10 cellular contexts compared by ENCODE assay signal in the genomic region with DNA sequence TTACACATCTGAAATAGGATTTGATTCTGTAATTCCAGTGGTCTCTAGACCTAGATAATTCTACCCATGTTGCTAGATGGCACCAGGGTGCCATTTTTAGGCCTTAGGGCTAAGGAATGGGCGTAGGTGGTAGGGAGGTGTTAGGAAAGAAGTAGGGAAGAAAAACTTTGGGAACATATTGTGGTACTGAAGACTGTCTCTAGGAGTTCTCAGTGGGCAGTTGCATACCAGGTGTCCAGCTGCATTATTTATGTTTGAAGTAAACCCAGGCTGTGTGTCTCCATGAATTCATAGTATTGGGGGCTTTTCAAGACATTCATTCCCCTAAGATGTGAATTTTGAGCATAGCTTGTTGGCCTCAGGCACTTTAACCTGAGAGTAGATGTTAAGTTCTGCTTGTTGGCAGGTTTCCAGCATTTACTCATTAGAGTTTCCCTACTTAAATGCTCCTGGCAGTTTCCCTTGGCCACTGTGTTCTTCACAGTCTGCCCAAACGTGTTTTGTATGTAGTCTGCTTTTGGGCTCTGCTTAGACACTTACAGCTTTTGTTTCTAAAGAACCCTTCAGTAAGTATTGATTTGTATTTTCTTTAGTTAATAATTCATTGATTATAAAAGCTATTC. TPM values are rescaled to one million over a fixed set of nuclear protein-coding genes. Genes with fewer than 3 reads are reported as not detected.
DNase-seq lines count a peak whose midpoint lies in the region; ATAC-seq and TF ChIP-seq lines count a peak whose summit lies in the region.
"Had no signal": no experiment of that assay in that cellular context is flagged by ENCODE, and none has a peak within 500 bp of the region (broad histone marks: within the 10 kb centered on the region; RNA-seq: fewer than 3 reads in every experiment).

No MANE protein-coding gene starts in this region.

- H3K27ac ChIP-seq in osteoblast (ENCODE audit: low read depth, low read length): no peak overlapping the region

- BruUV-seq in Calu3 (replicated peaks; lab: Mats Ljungman, UMichigan): no TSS peak

- H3K9me3 Mint-ChIP-seq in Calu3 (ENCODE audit: low read depth, unreplicated experiment): no peaks in the 10 kb centered on the region
- no peaks in the 10 kb centered on the region for H3K9me3 Mint-ChIP-seq in activated T-cell treated with anti-CD3 and anti-CD28 coated beads, Interleukin-2, amount 50 U/mL, for 24 hours
- H3K9me3 Mint-ChIP-seq: T-helper 1 cell treated with Interleukin-12 subunit alpha and Interleukin-12 subunit beta and Interleukin-4 antibody, amounts not matched to agents 30 μg/mL and 1 μg/mL, for 36 hours had no signal

- H3K27me3 Mint-ChIP-seq in Calu3 (ENCODE audit: unreplicated experiment): no peaks in the 10 kb centered on the region
- H3K27me3 Mint-ChIP-seq in activated T-cell treated with anti-CD3 and anti-CD28 coated beads, Interleukin-2, amount 50 U/mL, for 24 hours: no peaks in the 10 kb centered on the region

- no peak overlapping the region for H3K4me2 ChIP-seq in osteoblast (ENCODE audit: insufficient read depth, low read length)

- peaks cover 16% of the 10 kb centered on the region for H3K4me1 ChIP-seq in osteoblast (ENCODE audit: insufficient read depth, low read length)

- no peak overlapping the region for H3K4me3 Mint-ChIP-seq in Calu3 (ENCODE audit: low read depth, unreplicated experiment)
- H3K4me3 Mint-ChIP-seq in activated T-cell treated with anti-CD3 and anti-CD28 coated beads, Interleukin-2, amount 50 U/mL, for 24 hours: no peak overlapping the region
- H3K4me3 Mint-ChIP-seq: T-helper 1 cell treated with Interleukin-12 subunit alpha and Interleukin-12 subunit beta and Interleukin-4 antibody, amounts not matched to agents 30 μg/mL and 1 μg/mL, for 36 hours had no signal

- peaks cover 3% of the 10 kb centered on the region for H3K36me3 ChIP-seq in osteoblast (ENCODE audit: insufficient read depth, low read length)

- CTCF ChIA-PET in Calu3 (lab: Charles Lee): interaction anchor here (0.5 to 1.6 kb wide), 5 partner anchors 13 to 197 kb away, joined by 3 to 5 read pairs (median 4); no protein-coding TSS in a partner anchor

- no peak overlapping the region for H3K27ac Mint-ChIP-seq in Calu3 (ENCODE audit: unreplicated experiment)
- no peak overlapping the region for H3K27ac Mint-ChIP-seq in activated T-cell treated with anti-CD3 and anti-CD28 coated beads, Interleukin-2, amount 50 U/mL, for 24 hours
- H3K27ac Mint-ChIP-seq: T-helper 1 cell treated with Interleukin-12 subunit alpha and Interleukin-12 subunit beta and Interleukin-4 antibody, amounts not matched to agents 30 μg/mL and 1 μg/mL, for 36 hours had no signal

- H3K4me3 ChIP-seq in astrocyte of the cerebellum (ENCODE audit: low read depth, low read length) (no peak overlapping the region), osteoblast (ENCODE audit: insufficient read depth, low read length) (no peak overlapping the region)

- no peak for ATAC-seq in stimulated activated naive CD8-positive, alpha-beta T cell treated with anti-CD3 and anti-CD28 coated beads, Interleukin-15, Interleukin-2, amounts not matched to agents 100 U/mL and 50 U/mL, for 24 hours

- intact Hi-C loops in Calu3 (cut with micrococcal nuclease; ENCODE audit: unreplicated experiment): loop anchor here (5.0 kb wide), 1 partner anchor 81 kb away; the partner anchor contains the start of gene FRS2

- TF ChIP-seq CTCF in Calu3 (IDR thresholded peaks at IDR 0.05; ENCODE audit: unreplicated experiment): no peak
- no peak for TF ChIP-seq CTCF in astrocyte of the cerebellum (IDR thresholded peaks at IDR 0.05; ENCODE audit: low read depth, low read length, missing control alignments)
- TF ChIP-seq CTCF in osteoblast (IDR thresholded peaks at IDR 0.05; ENCODE audit: extremely low read depth, low read depth, low read length): no peak

- in situ Hi-C loops in astrocyte of the cerebellum (cut with HindIII; ENCODE audit: low sequenced_read_pairs): no loop called here

- H3K4me1 Mint-ChIP-seq in Calu3 (ENCODE audit: low read depth, unreplicated experiment): peaks cover 9% of the 10 kb centered on the region
- peaks cover 2% of the 10 kb centered on the region for H3K4me1 Mint-ChIP-seq in activated T-cell treated with anti-CD3 and anti-CD28 coated beads, Interleukin-2, amount 50 U/mL, for 24 hours (ENCODE audit: low read depth)

- H3K79me2 ChIP-seq in osteoblast (ENCODE audit: insufficient read depth, low read length): peaks cover 35% of the 10 kb centered on the region

- no peaks in the 10 kb centered on the region for H4K20me1 ChIP-seq in osteoblast (ENCODE audit: insufficient read depth, low read length)

- no peaks in the 10 kb centered on the region for H3K9me3 ChIP-seq in osteoblast (ENCODE audit: low read depth, low read length)

- H3K27me3 ChIP-seq in osteoblast (ENCODE audit: insufficient read depth, low read length): no peaks in the 10 kb centered on the region

- H3K36me3 Mint-ChIP-seq in Calu3 (ENCODE audit: insufficient read depth, unreplicated experiment): no peaks in the 10 kb centered on the region
- no peaks in the 10 kb centered on the region for H3K36me3 Mint-ChIP-seq in activated T-cell treated with anti-CD3 and anti-CD28 coated beads, Interleukin-2, amount 50 U/mL, for 24 hours (ENCODE audit: low read depth)

- H2AFZ ChIP-seq in osteoblast (ENCODE audit: low read length): no peak overlapping the region

- DNase-seq in Calu3 (peak; percentile 51), NCI-H1105 treated with DMSO at 0.1 percent for 48 hours (lab: John Stamatoyannopoulos, UW) (peak; percentile 93), astrocyte of the cerebellum (ENCODE audit: low read depth) (peak; percentile 72), kidney tubule cell (ENCODE audit: low spot score) (peak; percentile 46), HK-2 (ENCODE audit: unreplicated experiment) (no peak), osteoblast (ENCODE audit: insufficient read length, low spot score, missing footprints) (no peak)
- DNase-seq in stimulated activated naive CD8-positive, alpha-beta T cell treated with anti-CD3 and anti-CD28 coated beads, Interleukin-15, Interleukin-2, amounts not matched to agents 100 U/mL and 50 U/mL, for 24 hours: no peak
- DNase-seq in activated T-cell treated with anti-CD3 and anti-CD28 coated beads, Interleukin-2, amount 50 U/mL, for 24 hours: no peak

RNA-seq across cellular contexts. Expression of gene CCT2, which starts 31.5 kb away (rescaled TPM):
- total RNA-seq in Calu3 (2022) (379 and 410 TPM in 2 replicates), osteoblast (187 and 210 TPM in 2 replicates)

RNA-seq across cellular contexts. Expression of gene LRRC10, which starts 57.0 kb away (rescaled TPM):
- total RNA-seq in Calu3 (2022) (not detected in 2 replicates), osteoblast (not detected in 2 replicates)
- total RNA-seq: dermis microvascular lymphatic vessel endothelial cell had no signal

Comparison
In these comparisons a context has a peak if more than half of its experiments do, and no peak if none do; other contexts are left out.
1. DNase-seq: peak in Calu3 (single experiment), NCI-H1105 treated with DMSO at 0.1 percent for 48 hours (single experiment), astrocyte of the cerebellum (single experiment) and kidney tubule cell (single experiment); none in HK-2 (single experiment), stimulated activated naive CD8-positive, alpha-beta T cell treated with anti-CD3 and anti-CD28 coated beads, Interleukin-15, Interleukin-2, amounts not matched to agents 100 U/mL and 50 U/mL, for 24 hours (single experiment), activated T-cell treated with anti-CD3 and anti-CD28 coated beads, Interleukin-2, amount 50 U/mL, for 24 hours (single experiment) and osteoblast (single experiment).